Comparison of ENCODE assay signal across 8 cellular contexts in the genomic region with DNA sequence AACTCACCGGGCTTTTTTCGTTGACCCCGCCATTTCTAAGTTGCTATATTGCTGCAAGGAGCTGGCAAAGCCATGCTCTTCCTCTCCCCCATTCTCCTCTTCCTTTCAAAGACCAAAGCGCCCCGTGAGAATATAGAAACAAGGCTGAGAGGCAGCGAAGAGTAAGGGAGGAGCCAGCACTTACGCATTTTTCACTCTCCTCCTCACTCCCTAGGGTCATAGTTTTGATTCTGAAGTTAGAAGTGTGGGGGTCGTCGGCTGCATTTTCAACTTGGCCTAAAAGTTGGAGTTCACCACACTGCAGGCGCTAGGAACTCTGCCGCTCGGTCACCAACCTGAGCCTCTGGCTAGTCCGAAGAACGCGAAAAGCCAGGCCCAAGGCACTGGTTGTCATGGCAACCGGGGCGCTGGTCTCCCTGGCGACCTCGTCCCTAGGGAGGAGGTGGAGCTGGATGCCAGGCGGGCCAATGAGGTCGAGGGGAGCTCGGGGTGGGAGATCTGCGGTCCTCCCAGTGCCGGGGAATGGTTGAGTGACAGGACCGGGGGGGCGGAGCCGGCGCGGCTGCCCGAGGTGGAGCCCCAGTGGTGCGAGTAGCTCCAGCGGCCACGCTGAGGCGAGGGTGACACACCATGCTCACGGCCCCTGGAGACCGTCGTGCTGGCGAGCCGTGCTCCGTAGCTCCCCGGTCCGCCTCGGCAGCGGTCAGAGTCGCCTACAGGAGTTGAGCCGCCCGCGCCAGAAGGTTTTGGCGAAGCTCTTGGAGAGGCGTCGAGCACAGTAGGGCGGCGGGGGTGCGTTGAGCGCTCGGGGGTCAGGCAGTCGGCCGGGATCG. TPM values are rescaled to one million over a fixed set of nuclear protein-coding genes. Genes with fewer than 3 reads are reported as not detected.
DNase-seq lines count a peak whose midpoint lies in the region; ATAC-seq, FAIRE-seq and TF ChIP-seq lines count a peak whose summit lies in the region.

A gene with protein sequence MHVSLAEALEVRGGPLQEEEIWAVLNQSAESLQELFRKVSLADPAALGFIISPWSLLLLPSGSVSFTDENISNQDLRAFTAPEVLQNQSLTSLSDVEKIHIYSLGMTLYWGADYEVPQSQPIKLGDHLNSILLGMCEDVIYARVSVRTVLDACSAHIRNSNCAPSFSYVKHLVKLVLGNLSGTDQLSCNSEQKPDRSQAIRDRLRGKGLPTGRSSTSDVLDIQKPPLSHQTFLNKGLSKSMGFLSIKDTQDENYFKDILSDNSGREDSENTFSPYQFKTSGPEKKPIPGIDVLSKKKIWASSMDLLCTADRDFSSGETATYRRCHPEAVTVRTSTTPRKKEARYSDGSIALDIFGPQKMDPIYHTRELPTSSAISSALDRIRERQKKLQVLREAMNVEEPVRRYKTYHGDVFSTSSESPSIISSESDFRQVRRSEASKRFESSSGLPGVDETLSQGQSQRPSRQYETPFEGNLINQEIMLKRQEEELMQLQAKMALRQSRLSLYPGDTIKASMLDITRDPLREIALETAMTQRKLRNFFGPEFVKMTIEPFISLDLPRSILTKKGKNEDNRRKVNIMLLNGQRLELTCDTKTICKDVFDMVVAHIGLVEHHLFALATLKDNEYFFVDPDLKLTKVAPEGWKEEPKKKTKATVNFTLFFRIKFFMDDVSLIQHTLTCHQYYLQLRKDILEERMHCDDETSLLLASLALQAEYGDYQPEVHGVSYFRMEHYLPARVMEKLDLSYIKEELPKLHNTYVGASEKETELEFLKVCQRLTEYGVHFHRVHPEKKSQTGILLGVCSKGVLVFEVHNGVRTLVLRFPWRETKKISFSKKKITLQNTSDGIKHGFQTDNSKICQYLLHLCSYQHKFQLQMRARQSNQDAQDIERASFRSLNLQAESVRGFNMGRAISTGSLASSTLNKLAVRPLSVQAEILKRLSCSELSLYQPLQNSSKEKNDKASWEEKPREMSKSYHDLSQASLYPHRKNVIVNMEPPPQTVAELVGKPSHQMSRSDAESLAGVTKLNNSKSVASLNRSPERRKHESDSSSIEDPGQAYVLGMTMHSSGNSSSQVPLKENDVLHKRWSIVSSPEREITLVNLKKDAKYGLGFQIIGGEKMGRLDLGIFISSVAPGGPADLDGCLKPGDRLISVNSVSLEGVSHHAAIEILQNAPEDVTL (N-terminal part only) (plus strand): TSS at position 590 of the 833 bp plus-strand sequence. CDS start 40,942 bp downstream, outside the sequence.

- H3K27me3 ChIP-seq in AG04450 (ENCODE audit: control insufficient read depth, insufficient read depth, low read length) (no peaks in the 10 kb centered on the region), dorsolateral prefrontal cortex (no peaks in the 10 kb centered on the region), HepG2 (ENCODE audit: control insufficient read depth in 1 of 2, insufficient read depth in 2 of 2, low read length in 2 of 2) (peaks cover 0 to 23% of the 10 kb centered on the region in 2 experiments; a peak in 3 of 5 replicates)

- TF ChIP-seq EP300 in HepG2 (IDR thresholded peaks at IDR 0.05; ENCODE audit: low read depth in 2 of 2, low read length in 2 of 2) (no peak), HepG2 (CRISPR knock-in tag; IDR thresholded peaks at IDR 0.05; ENCODE audit: borderline replicate concordance) (no peak)

- POLR2A ChIA-PET in AG04450 (lab: Yijun Ruan, JAX) = interaction anchor here (0.7 to 1.4 kb wide), 6 partner anchors 30 to 334 kb away, joined by 3 to 6 read pairs (median 3); no protein-coding TSS in a partner anchor
- POLR2A ChIA-PET in HepG2 (lab: Yijun Ruan, JAX) = no interaction called here

- CTCF ChIA-PET in AG04450 (lab: Charles Lee) = interaction anchor here (0.6 to 3.1 kb wide), 9 partner anchors 10 to 557 kb away, joined by 3 to 27 read pairs (median 5); no protein-coding TSS in a partner anchor
- CTCF ChIA-PET in HepG2 (lab: Yijun Ruan, JAX; ENCODE audit: low intra/inter-chr PET ratio, low total read pairs) = no interaction called here

- no TSS peak for BruUV-seq in HepG2 (replicated peaks; lab: Mats Ljungman, UMichigan)

- H3K27ac ChIP-seq in AG04450 (ENCODE audit: low read depth, low read length) = peak within 1 kb of the TSS; percentile 84
- peak within 1 kb of the TSS; percentile 44 to 96 (median 90) for H3K27ac ChIP-seq in dorsolateral prefrontal cortex
- no peak within 1 kb of the TSS for H3K27ac ChIP-seq in HepG2 (ENCODE audit: extremely low read length, insufficient read depth, low read length)

- no peak for TF ChIP-seq CTCF in AG04450 (IDR thresholded peaks at IDR 0.05; ENCODE audit: low read depth, low read length)
- TF ChIP-seq CTCF in dorsolateral prefrontal cortex (IDR thresholded peaks at IDR 0.05 in 54 of 56, conservative IDR thresholded peaks at IDR 0.05 in 2 of 56; ENCODE audit: low read depth in 1 of 56, partially characterized antibody in 56 of 56) = peak in 26 of 56 donors; percentile 0 to 59 (median 22)
- no peak for TF ChIP-seq CTCF in HepG2 (CRISPR knock-in tag; IDR thresholded peaks at IDR 0.05)

- H3K4me2 ChIP-seq in HepG2 (ENCODE audit: low read depth, low read length) = peak within 1 kb of the TSS; percentile 32; the same call in 1 of the 2 replicates

- H3K9ac ChIP-seq in HepG2 (ENCODE audit: insufficient read depth, low read depth, low read length) = no peak within 1 kb of the TSS

- no peak for TF ChIP-seq POLR2A in HepG2 (IDR thresholded peaks at IDR 0.05; ENCODE audit: insufficient read depth in 1 of 2, low read depth in 2 of 2, low read length in 2 of 2)

- no peaks in the 10 kb centered on the region for H3K4me1 ChIP-seq in HepG2 (ENCODE audit: insufficient read depth, low read length)

- 50% methylated on average over 25 of the region's 59 CpGs for WGBS in HepG2 (ENCODE audit: low lambda C conversion rate)

- FAIRE-seq in HepG2 (lab: Jason Lieb, UNC) = no peak

- H4K20me1 ChIP-seq in HepG2 (ENCODE audit: insufficient read depth, low read length) = no peaks in the 10 kb centered on the region

- H3K9me3 ChIP-seq in AG04450 (ENCODE audit: control insufficient read depth, insufficient read depth, low read length) = no peaks in the 10 kb centered on the region
- no peaks in the 10 kb centered on the region for H3K9me3 ChIP-seq in HepG2 (ENCODE audit: low read length)

- ATAC-seq in GM18909 (IDR thresholded peaks at IDR 0.05; ENCODE audit: poor library complexity, unreplicated experiment) = peak; percentile 98
- peak; percentile 97 for ATAC-seq in HG03139 (IDR thresholded peaks at IDR 0.05; ENCODE audit: unreplicated experiment)
- ATAC-seq in HepG2 = peak; percentile 96

- no peak for TF ChIP-seq RAD21 in HepG2 (CRISPR knock-in tag; IDR thresholded peaks at IDR 0.05)

- in situ Hi-C loops in HepG2 (cut with HindIII; ENCODE audit: extremely low pct_ligation_motif_present, low pct_unique_long_range_greater_than_20kb) = no loop called here

- intact Hi-C loops in dorsolateral prefrontal cortex (cut with DNase I) = loop anchor here (2.0 to 10.0 kb wide), 3 partner anchors 99 to 298 kb away; a partner anchor contains a TSS
- intact Hi-C loops in HepG2 (cut with micrococcal nuclease; ENCODE audit: unreplicated experiment) = no loop called here

- no peak within 1 kb of the TSS for H2AFZ ChIP-seq in HepG2 (ENCODE audit: low read length)

- H3K4me3 ChIP-seq in AG04450 (ENCODE audit: low read depth, low read length) = peak within 1 kb of the TSS; percentile 82
- peak within 1 kb of the TSS; percentile 51 to 93 (median 82) for H3K4me3 ChIP-seq in dorsolateral prefrontal cortex
- peak within 1 kb of the TSS in 1 of 3 experiments; percentile 16; a peak in 1 of 6 replicates for H3K4me3 ChIP-seq in HepG2 (replicated peaks in 1 of 3; ENCODE audit: insufficient read depth in 1 of 3, low read depth in 2 of 3, low read length in 3 of 3)

- H3K79me2 ChIP-seq in HepG2 (ENCODE audit: insufficient read depth, low read length) = no peaks in the 10 kb centered on the region

- DNase-seq in AG04450 (ENCODE audit: low read depth, low spot score) = peak; percentile 97
- peak; percentile 64 for DNase-seq in NCI-H446 treated with DMSO at 0.1 percent for 48 hours (lab: John Stamatoyannopoulos, UW)
- peak; percentile 60 for DNase-seq in activated CD4-positive, alpha-beta T cell treated with anti-CD3 and anti-CD28 coated beads, Interleukin-2, amount 50 U/mL, for 1 hour
- peak; percentile 70 to 100 (median 99) for DNase-seq in dorsolateral prefrontal cortex
- DNase-seq in HepG2 (ENCODE audit: low spot score) = peak; percentile 42
- peak; percentile 70 to 75 for DNase-seq in stimulated activated CD4-positive, alpha-beta T cell treated with anti-CD3 and anti-CD28 coated beads, Interleukin-2, amount 100 ng/mL, for 24 hours

- no peaks in the 10 kb centered on the region for H3K36me3 ChIP-seq in HepG2 (replicated peaks in 1 of 2; ENCODE audit: control insufficient read depth in 1 of 2, insufficient read depth in 2 of 2, low read length in 2 of 2)

TF ChIP-seq in HepG2, 621 proteins besides CTCF, POLR2A, EP300 and RAD21 (continues in another document):
- 0 out of 2 replicates have a peak, but pooled peaks have one; percentile 63 for TF ChIP-seq U2AF2 (IDR thresholded peaks at IDR 0.05; ENCODE audit: low read depth, low read length)

RNA-seq across cellular contexts. Expression of the gene that starts here (rescaled TPM):
- polyA plus RNA-seq in AG04450 (2011; rRNA removed) = 25.0 and 26.7 TPM in 2 replicates
- 30.3 and 42.2 TPM in 2 replicates for polyA minus RNA-seq in AG04450 (2011; rRNA and poly(A)+ RNA removed)
- total RNA-seq in dorsolateral prefrontal cortex = 100 to 1,000 TPM in 1 of 120 experiments, 10 to 100 TPM in 119; 25.4 to 145 (median 48.0) TPM
- not detected in 2 replicates for total RNA-seq in HepG2 (2016; rRNA removed; fragmentation: Illumina TruSeq; extraction: Trizol)
- not detected in 2 replicates for total RNA-seq in HepG2 (2016; cell fraction: cytosol; rRNA removed; fragmentation: Illumina TruSeq; extraction: Trizol; ENCODE audit: low read depth)
- total RNA-seq in HepG2 (2016; cell fraction: insoluble cytoplasmic fraction; rRNA removed; fragmentation: Illumina TruSeq; extraction: Trizol) = not detected in 2 replicates
- not detected in 2 replicates for total RNA-seq in HepG2 (2016; cell fraction: membrane; rRNA removed; fragmentation: Illumina TruSeq; extraction: Trizol)
- not detected in 2 replicates for total RNA-seq in HepG2 (2016; cell fraction: nucleus; rRNA removed; fragmentation: Illumina TruSeq; extraction: Trizol)
- not detected in 2 replicates for polyA plus RNA-seq in HepG2 (2011; rRNA removed)
- polyA plus RNA-seq in HepG2 (2011; cell fraction: cytosol; rRNA removed) = under 0.01 TPM in 1 of 2 replicates, not detected in the other
- 0.02 TPM in 1 of 2 replicates, not detected in the other for polyA plus RNA-seq in HepG2 (2011; cell fraction: nucleus; rRNA removed)
- polyA plus RNA-seq in HepG2 (2012) = not detected in 2 replicates
- not detected in 2 replicates for polyA plus RNA-seq in HepG2 (2016; cell fraction: cytosol; fragmentation: Illumina TruSeq; extraction: Trizol; ENCODE audit: low read depth)
- not detected in 2 replicates for polyA plus RNA-seq in HepG2 (2016; cell fraction: insoluble cytoplasmic fraction; fragmentation: Illumina TruSeq; extraction: Trizol; ENCODE audit: low read depth)
- not detected in 2 replicates for polyA plus RNA-seq in HepG2 (2016; cell fraction: membrane; fragmentation: Illumina TruSeq; extraction: Trizol; ENCODE audit: low read depth)
- not detected in 2 replicates for polyA plus RNA-seq in HepG2 (2016; cell fraction: nucleus; fragmentation: Illumina TruSeq; extraction: Trizol; ENCODE audit: insufficient read depth, low read depth)
- polyA minus RNA-seq in HepG2 (2011; rRNA and poly(A)+ RNA removed; ENCODE audit: low replicate concordance) = 8.6 TPM in 1 of 2 replicates, not detected in the other
- not detected in 2 replicates for polyA minus RNA-seq in HepG2 (2011; cell fraction: cytosol; rRNA and poly(A)+ RNA removed)
- polyA minus RNA-seq in HepG2 (2011; cell fraction: nucleus; rRNA and poly(A)+ RNA removed) = not detected in 2 replicates

Comparison
In these comparisons a context has a peak if more than half of its experiments do, and no peak if none do; other contexts are left out.
1. RNA of the gene that starts here (total RNA-seq): 25.4 to 145 TPM in dorsolateral prefrontal cortex; not detected in HepG2; every median in the first group is over 10 times any median in the second.
2. RNA of the gene that starts here (polyA plus RNA-seq): 25.0 to 26.7 TPM in AG04450; under 0.01 to 0.02 TPM in HepG2; every median in the first group is over 10 times any median in the second.
3. DNase-seq: peak in every context shown above with its lines; median percentile 99 in dorsolateral prefrontal cortex; 97 in AG04450; 72 in stimulated activated CD4-positive, alpha-beta T cell treated with anti-CD3 and anti-CD28 coated beads, Interleukin-2, amount 100 ng/mL, for 24 hours; 64 in NCI-H446 treated with DMSO at 0.1 percent for 48 hours; 60 in activated CD4-positive, alpha-beta T cell treated with anti-CD3 and anti-CD28 coated beads, Interleukin-2, amount 50 U/mL, for 1 hour; 42 in HepG2.
4. Peak in every context shown above with its lines, with median percentiles within 50 percentile points of each other: ATAC-seq.